Comparison of ENCODE assay signal across 18 cellular contexts in the genomic region with DNA sequence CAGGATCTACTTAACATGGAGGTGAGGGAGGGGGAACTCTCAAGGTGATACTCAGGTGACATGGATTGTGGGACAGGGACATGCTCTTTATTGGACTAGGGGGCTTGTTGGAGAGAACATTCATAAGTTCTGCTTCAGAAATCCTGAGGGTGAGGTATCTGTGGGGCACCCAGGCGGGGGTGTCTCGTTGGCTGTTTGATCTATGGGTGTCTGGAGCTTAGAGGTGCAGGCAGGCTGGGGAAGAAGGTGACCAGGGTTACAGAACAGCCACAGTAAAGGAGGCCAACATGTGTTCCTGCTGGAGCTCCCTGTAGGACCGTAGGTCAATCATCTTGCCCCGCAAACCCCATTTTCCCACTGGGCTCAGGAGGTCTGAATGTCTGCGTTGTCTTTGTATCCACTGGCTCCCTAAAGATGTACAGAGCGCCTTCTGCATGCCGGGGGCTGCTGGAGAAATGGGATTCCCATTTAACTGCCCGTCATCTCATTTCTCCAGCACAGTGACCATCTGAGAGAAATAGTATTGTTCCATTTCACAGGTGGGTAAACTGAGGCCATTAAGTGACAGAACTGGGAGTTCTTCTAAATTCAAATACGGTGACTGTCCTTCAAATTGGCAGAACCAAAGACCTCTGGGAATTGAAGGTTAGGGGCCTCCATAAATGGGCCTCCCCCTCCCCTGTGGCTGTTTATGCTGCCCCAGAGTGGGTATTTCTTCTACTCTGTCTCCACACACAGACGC. TPM values are rescaled to one million over a fixed set of nuclear protein-coding genes. Genes with fewer than 3 reads are reported as not detected.
DNase-seq lines count a peak whose midpoint lies in the region; ATAC-seq, FAIRE-seq and TF ChIP-seq lines count a peak whose summit lies in the region.
"Had no signal": no experiment of that assay in that cellular context is flagged by ENCODE, and none has a peak within 500 bp of the region (broad histone marks: within the 10 kb centered on the region; RNA-seq: fewer than 3 reads in every experiment).

No MANE protein-coding gene starts in this region.

- TF ChIP-seq POLR2A in HepG2 (IDR thresholded peaks at IDR 0.05; ENCODE audit: insufficient read depth in 1 of 2, low read depth in 2 of 2, low read length in 2 of 2): no peak
- no peak for TF ChIP-seq POLR2A in right lobe of liver (IDR thresholded peaks at IDR 0.05)

- TF ChIP-seq EP300 in HepG2 (IDR thresholded peaks at IDR 0.05; ENCODE audit: low read depth in 2 of 2, low read length in 2 of 2) (no peak), HepG2 (CRISPR knock-in tag; IDR thresholded peaks at IDR 0.05; ENCODE audit: borderline replicate concordance) (no peak)

- H3K36me3 ChIP-seq in HepG2 (replicated peaks in 1 of 2; ENCODE audit: control insufficient read depth in 1 of 2, insufficient read depth in 2 of 2, low read length in 2 of 2) (no peaks in the 10 kb centered on the region), right lobe of liver (no peaks in the 10 kb centered on the region), urinary bladder (ENCODE audit: insufficient read depth) (no peaks in the 10 kb centered on the region)
- H3K36me3 ChIP-seq: BLaER1, vagina had no signal

- H3K23me2 ChIP-seq in H9 (ENCODE audit: insufficient read length, low read depth, low read length, poor library complexity, severe bottlenecking): no peaks in the 10 kb centered on the region

- CTCF ChIA-PET in HepG2 (lab: Yijun Ruan, JAX; ENCODE audit: low intra/inter-chr PET ratio, low total read pairs): no interaction called here

- no peak overlapping the region for H3K23ac ChIP-seq in H9 (ENCODE audit: insufficient read length, low read depth, low read length)

- H3K4me3 ChIP-seq in HepG2 (replicated peaks in 1 of 3; ENCODE audit: insufficient read depth in 1 of 3, low read depth in 2 of 3, low read length in 3 of 3): peak overlapping the region in 1 of 3 experiments; percentile 53; a peak in 1 of 6 replicates
- H3K4me3 ChIP-seq in right lobe of liver: no peak overlapping the region
- peak overlapping the region; percentile 1 for H3K4me3 ChIP-seq in epithelial cell of proximal tubule (ENCODE audit: low read depth, low read length)
- no peak overlapping the region for H3K4me3 ChIP-seq in urinary bladder (ENCODE audit: low read depth, low read length)
- H3K4me3 ChIP-seq: BLaER1, mucosa of descending colon, vagina had no signal

- H3K9me3 ChIP-seq in HepG2 (ENCODE audit: low read length) (no peaks in the 10 kb centered on the region), right lobe of liver (no peaks in the 10 kb centered on the region), H9 (ENCODE audit: control insufficient read depth, low read depth, low read length) (no peaks in the 10 kb centered on the region)
- H3K9me3 ChIP-seq: BLaER1, mucosa of descending colon, vagina had no signal

- H2BK5ac ChIP-seq in H9 (ENCODE audit: insufficient read length, low read length): no peak overlapping the region

- H4K20me1 ChIP-seq in HepG2 (ENCODE audit: insufficient read depth, low read length): no peaks in the 10 kb centered on the region
- no peaks in the 10 kb centered on the region for H4K20me1 ChIP-seq in H9 (ENCODE audit: control insufficient read depth, insufficient read depth, insufficient read length)
- H4K20me1 ChIP-seq: BLaER1 had no signal

- H4K5ac ChIP-seq in H9 (ENCODE audit: insufficient read length, low read depth, low read length): no peak overlapping the region

- no peak overlapping the region for H3K56ac ChIP-seq in H9 (ENCODE audit: insufficient read length, low read depth, low read length)

- in situ Hi-C loops in HepG2 (cut with HindIII; ENCODE audit: extremely low pct_ligation_motif_present, low pct_unique_long_range_greater_than_20kb): no loop called here

- POLR2A ChIA-PET in HepG2 (lab: Yijun Ruan, JAX): interaction anchor here (1.1 to 2.2 kb wide), 2 partner anchors 37 to 41 kb away, joined by 3 to 8 read pairs; partner anchors contain the start of gene TSEN2

- no peaks in the 10 kb centered on the region for H3K79me1 ChIP-seq in H9 (ENCODE audit: insufficient read depth, low read depth, low read length, poor library complexity, severe bottlenecking)

- H2BK15ac ChIP-seq in H9 (ENCODE audit: low read depth, low read length): no peak overlapping the region

- H3K79me2 ChIP-seq in HepG2 (ENCODE audit: insufficient read depth, low read length): no peaks in the 10 kb centered on the region
- no peaks in the 10 kb centered on the region for H3K79me2 ChIP-seq in H9 (ENCODE audit: insufficient read depth, low read length)

- no peak overlapping the region for H3T11ph ChIP-seq in H9 (ENCODE audit: low read length)

- no peak overlapping the region for H3K14ac ChIP-seq in H9 (ENCODE audit: insufficient read depth, low read length)

- no peak overlapping the region for H3K4ac ChIP-seq in H9 (ENCODE audit: low read depth, low read length)

- H4K91ac ChIP-seq in H9 (ENCODE audit: insufficient read length, low read depth, low read length): no peak overlapping the region

- H2BK20ac ChIP-seq in H9 (ENCODE audit: low read depth, low read length, poor library complexity, severe bottlenecking): no peak overlapping the region

- TSS peak; percentile 92 for BruUV-seq in HepG2 (replicated peaks; lab: Mats Ljungman, UMichigan)

- FAIRE-seq in HepG2 (lab: Jason Lieb, UNC): no peak

- H3K27ac Mint-ChIP-seq in osteocyte (ENCODE audit: unreplicated experiment) (peak overlapping the region; percentile 53), H9 (no peak overlapping the region; a peak in 2 of 7 replicates)
- H3K27ac Mint-ChIP-seq: activated CD4-positive, alpha-beta memory T cell treated with anti-CD3 and anti-CD28 coated beads for 36 hours had no signal

- H3K4me1 ChIP-seq in HepG2 (ENCODE audit: insufficient read depth, low read length): peaks cover 41% of the 10 kb centered on the region
- no peaks in the 10 kb centered on the region for H3K4me1 ChIP-seq in right lobe of liver
- no peaks in the 10 kb centered on the region for H3K4me1 ChIP-seq in urinary bladder (ENCODE audit: insufficient read depth)
- H3K4me1 ChIP-seq in H9 (ENCODE audit: insufficient read depth, low read length): no peaks in the 10 kb centered on the region
- H3K4me1 ChIP-seq: BLaER1 had no signal

- H3K27me3 Mint-ChIP-seq in osteocyte (ENCODE audit: unreplicated experiment) (no peaks in the 10 kb centered on the region), H9 (ENCODE audit: low read depth) (peaks cover 28% of the 10 kb centered on the region)

- no peak overlapping the region for H3K4me3 Mint-ChIP-seq in osteocyte (ENCODE audit: unreplicated experiment)
- no peak overlapping the region for H3K4me3 Mint-ChIP-seq in H9
- H3K4me3 Mint-ChIP-seq: activated CD4-positive, alpha-beta memory T cell treated with anti-CD3 and anti-CD28 coated beads for 36 hours had no signal

- intact Hi-C loops in HepG2 (cut with micrococcal nuclease; ENCODE audit: unreplicated experiment) (loop anchor here (2.0 kb wide), 1 partner anchor 39 kb away; no protein-coding TSS in a partner anchor), right lobe of liver (cut with DNase I) (no loop called here)

- H3K27me3 ChIP-seq in HepG2 (ENCODE audit: control insufficient read depth in 1 of 2, insufficient read depth in 2 of 2, low read length in 2 of 2) (no peaks in the 10 kb centered on the region), right lobe of liver (no peaks in the 10 kb centered on the region), H9 (ENCODE audit: insufficient read depth, low read length) (no peaks in the 10 kb centered on the region)
- H3K27me3 ChIP-seq: BLaER1, vagina had no signal

- H3K36me3 Mint-ChIP-seq in osteocyte (ENCODE audit: unreplicated experiment): no peaks in the 10 kb centered on the region
- no peaks in the 10 kb centered on the region for H3K36me3 Mint-ChIP-seq in H9 (ENCODE audit: insufficient read depth in 1 of 3, low read depth in 3 of 3)
- H3K36me3 Mint-ChIP-seq: activated CD4-positive, alpha-beta memory T cell treated with anti-CD3 and anti-CD28 coated beads for 36 hours had no signal

- no peak overlapping the region for H2AK5ac ChIP-seq in H9 (ENCODE audit: insufficient read length, low read length)

- H3K4me2 ChIP-seq in HepG2 (ENCODE audit: low read depth, low read length): peak overlapping the region; percentile 85
- no peak overlapping the region for H3K4me2 ChIP-seq in H9 (ENCODE audit: insufficient read depth, insufficient read length, low read length)
- H3K4me2 ChIP-seq: BLaER1 had no signal

- H3K9ac ChIP-seq in HepG2 (ENCODE audit: insufficient read depth, low read depth, low read length): peak overlapping the region; percentile 76
- H3K9ac ChIP-seq in H9 (ENCODE audit: extremely low read depth, insufficient read length, low read length): no peak overlapping the region
- H3K9ac ChIP-seq: BLaER1 had no signal

- H2BK12ac ChIP-seq in H9 (ENCODE audit: insufficient read length, low read depth, low read length): no peak overlapping the region

- H3K18ac ChIP-seq in H9 (ENCODE audit: insufficient read length, low read depth, low read length): no peak overlapping the region

- H3K9me3 Mint-ChIP-seq in osteocyte (ENCODE audit: unreplicated experiment) (no peaks in the 10 kb centered on the region), H9 (no peaks in the 10 kb centered on the region)
- H3K9me3 Mint-ChIP-seq: activated CD4-positive, alpha-beta memory T cell treated with anti-CD3 and anti-CD28 coated beads for 36 hours had no signal

- no peak overlapping the region for H2BK120ac ChIP-seq in H9 (ENCODE audit: low read depth, low read length, poor library complexity, severe bottlenecking)

- 94% methylated on average over 10 of the region's 10 CpGs for WGBS in HepG2 (ENCODE audit: low lambda C conversion rate)
- 97% methylated on average over 6 of the region's 10 CpGs for WGBS in right lobe of liver (ENCODE audit: insufficient coverage, low coverage, low lambda C conversion rate, missing lambda C conversion rate)
- 93% methylated on average over 10 of the region's 10 CpGs for WGBS in urinary bladder
- no CpG with 5 or more reads among the region's 10 CpGs for WGBS in H9 (ENCODE audit: extremely low coverage, insufficient read length, low lambda C conversion rate)

- no peak for TF ChIP-seq RAD21 in HepG2 (CRISPR knock-in tag; IDR thresholded peaks at IDR 0.05)

- H3K27ac ChIP-seq in HepG2 (ENCODE audit: extremely low read length, insufficient read depth, low read length) (peak overlapping the region; percentile 93), right lobe of liver (no peak overlapping the region), urinary bladder (ENCODE audit: low read depth) (peak overlapping the region; percentile 65), H9 (ENCODE audit: insufficient read length, low read depth, low read length) (no peak overlapping the region)
- H3K27ac ChIP-seq: BLaER1, vagina had no signal

- no peak overlapping the region for H2AFZ ChIP-seq in HepG2 (ENCODE audit: low read length)
- H2AFZ ChIP-seq in H9 (ENCODE audit: low read length): no peak overlapping the region

- no peak overlapping the region for H4K8ac ChIP-seq in H9 (replicated peaks; ENCODE audit: insufficient read length, low read depth, low read length)

- peaks cover 51% of the 10 kb centered on the region for H3K4me1 Mint-ChIP-seq in osteocyte (ENCODE audit: unreplicated experiment)
- H3K4me1 Mint-ChIP-seq in H9: peaks cover 21 to 26% of the 10 kb centered on the region in 2 experiments

- TF ChIP-seq CTCF in HepG2 (CRISPR knock-in tag; IDR thresholded peaks at IDR 0.05): no peak
- no peak for TF ChIP-seq CTCF in right lobe of liver (IDR thresholded peaks at IDR 0.05)
- TF ChIP-seq CTCF in epithelial cell of proximal tubule (conservative IDR thresholded peaks at IDR 0.05; ENCODE audit: low read depth, low read length): no peak
- TF ChIP-seq CTCF in osteocyte (IDR thresholded peaks at IDR 0.05): no peak
- no peak for TF ChIP-seq CTCF in H9 (conservative IDR thresholded peaks at IDR 0.05)

- DNase-seq in HepG2 (ENCODE audit: low spot score) (no peak), right lobe of liver (no peak), epithelial cell of proximal tubule (ENCODE audit: low read depth) (no peak), osteocyte (ENCODE audit: extremely low spot score, unreplicated experiment) (no peak), H9 (no peak), NCI-H2081 (lab: John Stamatoyannopoulos, UW) (no peak)
- DNase-seq in activated CD8-positive, alpha-beta memory T cell treated with anti-CD3 and anti-CD28 coated beads, Interleukin-2, amount 50 U/mL, for 4 hours: no peak
- DNase-seq: ACHN; activated CD4-positive, alpha-beta memory T cell treated with anti-CD3 and anti-CD28 coated beads for 36 hours; activated CD4-positive, CD25-positive, alpha-beta regulatory T cell; activated gamma-delta T cell treated with Interleukin-2 at 50 U/mL for 16 hours; COR-L47; NCI-H1436; NCI-H510A treated with DMSO at 0.1 percent for 48 hours had no signal

- no peak for ATAC-seq in HepG2
- no peak for ATAC-seq in right lobe of liver

RNA-seq across cellular contexts. Expression of gene TSEN2, which starts 40.3 kb away (rescaled TPM):
- 16.4 and 17.3 TPM in 2 replicates for total RNA-seq in HepG2 (2016; rRNA removed; fragmentation: Illumina TruSeq; extraction: Trizol)
- total RNA-seq in HepG2 (2016; cell fraction: cytosol; rRNA removed; fragmentation: Illumina TruSeq; extraction: Trizol; ENCODE audit: low read depth): 8.7 and 13.6 TPM in 2 replicates
- total RNA-seq in HepG2 (2016; cell fraction: insoluble cytoplasmic fraction; rRNA removed; fragmentation: Illumina TruSeq; extraction: Trizol): 15.8 and 19.3 TPM in 2 replicates
- total RNA-seq in HepG2 (2016; cell fraction: membrane; rRNA removed; fragmentation: Illumina TruSeq; extraction: Trizol): 9.1 and 9.4 TPM in 2 replicates
- 21.4 and 24.3 TPM in 2 replicates for total RNA-seq in HepG2 (2016; cell fraction: nucleus; rRNA removed; fragmentation: Illumina TruSeq; extraction: Trizol)
- polyA plus RNA-seq in HepG2 (2011; rRNA removed): 11.0 and 11.5 TPM in 2 replicates
- 3.9 and 4.1 TPM in 2 replicates for polyA plus RNA-seq in HepG2 (2011; cell fraction: cytosol; rRNA removed)
- polyA plus RNA-seq in HepG2 (2011; cell fraction: nucleus; rRNA removed): 14.2 and 17.5 TPM in 2 replicates
- 8.1 and 9.3 TPM in 2 replicates for polyA plus RNA-seq in HepG2 (2012)
- polyA plus RNA-seq in HepG2 (2016; cell fraction: cytosol; fragmentation: Illumina TruSeq; extraction: Trizol; ENCODE audit: low read depth): 2.0 and 2.5 TPM in 2 replicates
- 13.0 and 13.8 TPM in 2 replicates for polyA plus RNA-seq in HepG2 (2016; cell fraction: insoluble cytoplasmic fraction; fragmentation: Illumina TruSeq; extraction: Trizol; ENCODE audit: low read depth)
- 2.9 and 4.2 TPM in 2 replicates for polyA plus RNA-seq in HepG2 (2016; cell fraction: membrane; fragmentation: Illumina TruSeq; extraction: Trizol; ENCODE audit: low read depth)
- 28.7 and 33.4 TPM in 2 replicates for polyA plus RNA-seq in HepG2 (2016; cell fraction: nucleus; fragmentation: Illumina TruSeq; extraction: Trizol; ENCODE audit: insufficient read depth, low read depth)
- 19.0 and 68.2 TPM in 2 replicates for polyA minus RNA-seq in HepG2 (2011; rRNA and poly(A)+ RNA removed; ENCODE audit: low replicate concordance)
- 5.5 and 5.6 TPM in 2 replicates for polyA minus RNA-seq in HepG2 (2011; cell fraction: cytosol; rRNA and poly(A)+ RNA removed)
- 27.9 and 34.7 TPM in 2 replicates for polyA minus RNA-seq in HepG2 (2011; cell fraction: nucleus; rRNA and poly(A)+ RNA removed)
- total RNA-seq in right lobe of liver: 1 to 10 TPM; 4.7 to 9.2 (median 6.4) TPM
- 6.3 and 20.6 TPM in 2 replicates for total RNA-seq in epithelial cell of proximal tubule
- total RNA-seq in osteocyte: 11.5 and 14.1 TPM in 2 replicates
- total RNA-seq in urinary bladder: 35.2 TPM
- 16.4 TPM for polyA plus RNA-seq in urinary bladder
- total RNA-seq in H9 (2021): 19.4 and 22.0 TPM in 2 replicates

Comparison
In these comparisons a context has a peak if more than half of its experiments do, and no peak if none do; other contexts are left out.
1. H3K27ac ChIP-seq: peak in HepG2 (single experiment) and urinary bladder (single experiment); none in right lobe of liver (0 of 3) and H9 (single experiment).